32 cellular contexts compared by ENCODE assay signal in the genomic region with DNA sequence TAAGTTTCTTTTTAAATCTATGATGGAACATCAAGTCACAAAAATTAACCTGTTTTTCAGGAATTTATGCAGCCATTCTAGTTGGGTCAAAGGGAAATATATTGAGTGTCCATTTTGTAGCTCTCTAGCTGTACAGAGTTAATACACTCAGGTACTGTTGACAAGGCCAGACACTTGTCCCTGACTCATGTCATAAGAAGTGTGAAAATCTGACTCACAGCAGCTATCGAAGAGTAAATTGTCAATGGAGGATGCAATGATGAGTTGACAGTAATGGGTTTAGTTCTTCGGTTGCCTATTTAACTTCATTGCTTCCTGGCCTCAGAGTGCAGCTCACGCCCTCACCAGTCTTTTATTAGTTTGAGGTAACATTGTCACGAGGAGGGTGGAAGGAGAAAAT.
"Had no signal": no experiment of that assay in that cellular context is flagged by ENCODE, and none has a peak within 500 bp of the region (broad histone marks: within the 10 kb centered on the region; RNA-seq: fewer than 3 reads in every experiment).

No MANE protein-coding gene starts in this region.

- DNase-seq: activated CD4-positive, alpha-beta memory T cell treated with anti-CD3 and anti-CD28 coated beads, Interleukin-2, amount 10 ng/mL, durations not matched to agents 7 days and 5 days; activated CD4-positive, alpha-beta T cell treated with anti-CD3 and anti-CD28 coated beads for 1 hour; activated CD4-positive, alpha-beta T cell treated with anti-CD3 and anti-CD28 coated beads for 48 hours; activated CD4-positive, CD25-positive, alpha-beta regulatory T cell; activated CD8-positive, alpha-beta memory T cell treated with anti-CD3 and anti-CD28 coated beads for 24 hours; activated CD8-positive, alpha-beta memory T cell treated with anti-CD3 and anti-CD28 coated beads, Interleukin-2, amount 10 ng/mL, durations not matched to agents 7 days and 5 days; activated CD8-positive, alpha-beta memory T cell treated with anti-CD3 and anti-CD28 coated beads, Interleukin-2, amount 50 U/mL, for 48 hours; activated effector memory CD4-positive, alpha-beta T cell treated with Interleukin-2 at 50 U/mL for 16 hours; activated naive CD4-positive, alpha-beta T cell treated with anti-CD3 and anti-CD28 coated beads, Interleukin-2, amount 10 ng/mL, durations not matched to agents 7 days and 5 days; activated naive CD8-positive, alpha-beta T cell treated with anti-CD3 and anti-CD28 coated beads, Interleukin-2, amount 50 U/mL, for 24 hours; activated T-cell treated with anti-CD3 and anti-CD28 coated beads, Interleukin-2, amount 50 U/mL, for 48 hours; anterior cingulate cortex; central memory CD4-positive, alpha-beta T cell; Karpas-422; KBM-7; MG63; NCI-H1048; NCI-H1105 treated with DMSO at 0.1 percent for 48 hours; NCI-H1436; NCI-H1694 treated with DMSO at 0.1 percent for 48 hours; NCI-H2029; NCI-H2171; NCI-H510A; NCI-H526; NCI-H748 treated with DMSO at 0.1 percent for 48 hours; NK-92 treated with Interleukin-12 subunit alpha and Interleukin-12 subunit beta, amount 100 ng/mL, for 24 hours; PC-9; SHP77; SJCRH30; T1000; WERI-Rb-1 had no signal

- H3K4me1 ChIP-seq: SJCRH30 had no signal

- H3K4me3 ChIP-seq: MG63, PC-9, SJCRH30, SK-N-MC had no signal

- ATAC-seq: activated CD8-positive, alpha-beta memory T cell treated with anti-CD3 and anti-CD28 coated beads, Interleukin-2, amount 10 ng/mL, durations not matched to agents 7 days and 5 days; activated naive CD8-positive, alpha-beta T cell treated with anti-CD3 and anti-CD28 coated beads, Interleukin-2, amount 50 U/mL, for 24 hours had no signal

- H3K9me3 ChIP-seq: MG63, SJCRH30 had no signal

- H3K27ac ChIP-seq: PC-9, SJCRH30, SK-N-MC, WERI-Rb-1 had no signal

- H2AFZ ChIP-seq: PC-9 had no signal

- H3K27me3 ChIP-seq: MG63, SJCRH30 had no signal

- H3K4me2 ChIP-seq: PC-9 had no signal

- H3K36me3 ChIP-seq: MG63, SJCRH30, WERI-Rb-1 had no signal
